Comparison of ENCODE assay signal across 22 cellular contexts in genomic region chr7:36023025-36023424, GRCh38.
"Had no signal": no experiment of that assay in that cellular context is flagged by ENCODE, and none has a peak within 500 bp of the region (broad histone marks: within the 10 kb centered on the region; RNA-seq: fewer than 3 reads in every experiment).

No MANE protein-coding gene starts in this region.

- DNase-seq: activated CD4-positive, alpha-beta T cell treated with anti-CD3 and anti-CD28 coated beads for 36 hours; activated CD4-positive, CD25-positive, alpha-beta regulatory T cell; activated effector memory CD4-positive, alpha-beta T cell treated with anti-CD3 and anti-CD28 coated beads, Interleukin-2, amount 50 U/mL, for 16 hours; activated naive CD4-positive, alpha-beta T cell treated with anti-CD3 and anti-CD28 coated beads for 36 hours; activated naive CD8-positive, alpha-beta T cell treated with anti-CD3 and anti-CD28 coated beads for 36 hours; activated T-cell treated with anti-CD3 and anti-CD28 coated beads for 4 hours; activated T-cell treated with anti-CD3 and anti-CD28 coated beads, Interleukin-2, amount 50 U/mL, for 72 hours; brain microvascular endothelial cell; dorsolateral prefrontal cortex; effector memory CD4-positive, alpha-beta T cell; erythroblast; gastrocnemius medialis; naive thymus-derived CD4-positive, alpha-beta T cell; posterior cingulate gyrus; right cardiac atrium; spleen; stimulated activated naive CD4-positive, alpha-beta T cell treated with Interleukin-2 at 50 U/mL for 16 hours had no signal

- H3K4me3 Mint-ChIP-seq: activated CD4-positive, alpha-beta T cell treated with anti-CD3 and anti-CD28 coated beads for 36 hours; activated naive CD4-positive, alpha-beta T cell treated with anti-CD3 and anti-CD28 coated beads for 36 hours; activated naive CD8-positive, alpha-beta T cell treated with anti-CD3 and anti-CD28 coated beads for 36 hours; activated T-cell treated with anti-CD3 and anti-CD28 coated beads, Interleukin-2, amount 50 U/mL, for 72 hours; mesothelial cell of epicardium; naive thymus-derived CD4-positive, alpha-beta T cell; T-helper 2 cell treated with Interferon-gamma antibody and Interleukin-4, amounts not matched to agents 5 μg/mL and 100 μg/mL, for 36 hours had no signal

- H3K9me3 ChIP-seq: ascending aorta, gastrocnemius medialis, spleen, tibial nerve had no signal

- H3K4me3 ChIP-seq: ascending aorta, coronary artery, dorsolateral prefrontal cortex, gastrocnemius medialis, spleen, tibial nerve had no signal

- H3K9me3 Mint-ChIP-seq: activated naive CD4-positive, alpha-beta T cell treated with anti-CD3 and anti-CD28 coated beads for 36 hours; activated naive CD8-positive, alpha-beta T cell treated with anti-CD3 and anti-CD28 coated beads for 36 hours; activated T-cell treated with anti-CD3 and anti-CD28 coated beads, Interleukin-2, amount 50 U/mL, for 72 hours; mesothelial cell of epicardium; naive thymus-derived CD4-positive, alpha-beta T cell; T-helper 2 cell treated with Interferon-gamma antibody and Interleukin-4, amounts not matched to agents 5 μg/mL and 100 μg/mL, for 36 hours had no signal

- H3K4me1 Mint-ChIP-seq: activated CD4-positive, alpha-beta T cell treated with anti-CD3 and anti-CD28 coated beads for 36 hours; activated naive CD8-positive, alpha-beta T cell treated with anti-CD3 and anti-CD28 coated beads for 36 hours had no signal

- H3K27ac Mint-ChIP-seq: activated CD4-positive, alpha-beta T cell treated with anti-CD3 and anti-CD28 coated beads for 36 hours; activated naive CD4-positive, alpha-beta T cell treated with anti-CD3 and anti-CD28 coated beads for 36 hours; activated naive CD8-positive, alpha-beta T cell treated with anti-CD3 and anti-CD28 coated beads for 36 hours; activated T-cell treated with anti-CD3 and anti-CD28 coated beads, Interleukin-2, amount 50 U/mL, for 72 hours; mesothelial cell of epicardium; naive thymus-derived CD4-positive, alpha-beta T cell; T-helper 2 cell treated with Interferon-gamma antibody and Interleukin-4, amounts not matched to agents 5 μg/mL and 100 μg/mL, for 36 hours had no signal

- H3K27me3 ChIP-seq: ascending aorta, brain microvascular endothelial cell, dorsolateral prefrontal cortex, gastrocnemius medialis, tibial nerve had no signal

- ATAC-seq: activated CD4-positive, alpha-beta T cell treated with anti-CD3 and anti-CD28 coated beads for 36 hours; activated T-cell treated with anti-CD3 and anti-CD28 coated beads, Interleukin-2, amount 50 U/mL, for 72 hours; gastrocnemius medialis; naive thymus-derived CD4-positive, alpha-beta T cell; right cardiac atrium had no signal

- H3K27ac ChIP-seq: ascending aorta, brain microvascular endothelial cell, coronary artery, gastrocnemius medialis, tibial nerve had no signal

- H3K36me3 ChIP-seq: ascending aorta, brain microvascular endothelial cell, gastrocnemius medialis, spleen, tibial nerve had no signal

- H3K36me3 Mint-ChIP-seq: activated naive CD8-positive, alpha-beta T cell treated with anti-CD3 and anti-CD28 coated beads for 36 hours; mesothelial cell of epicardium; naive thymus-derived CD4-positive, alpha-beta T cell had no signal
